1 cellular context compared by ENCODE assay signal in the genomic region with DNA sequence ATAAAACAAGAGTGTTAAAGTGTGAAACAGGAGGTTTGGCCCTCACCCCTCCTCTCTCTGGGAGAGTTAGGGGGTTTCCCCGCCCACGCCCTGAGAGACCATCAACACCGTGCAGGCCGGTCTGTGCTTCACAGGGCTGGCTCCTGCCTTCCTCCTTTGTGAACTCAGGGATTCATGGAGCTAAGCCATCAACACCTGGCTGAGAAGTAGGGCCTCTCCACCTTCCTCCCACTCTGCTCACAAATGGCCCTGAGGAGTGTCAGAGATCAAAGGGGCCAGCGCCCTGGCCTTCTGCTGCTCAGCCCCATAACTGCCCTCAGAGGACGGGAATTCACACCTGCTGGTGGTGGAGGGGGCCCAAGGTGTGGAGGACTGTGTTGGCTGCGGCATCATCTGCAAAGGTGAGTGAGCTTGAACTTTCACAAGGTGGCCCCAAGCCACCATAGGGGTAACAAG.
A peak's percentile ranks its signal among the peaks of the same experiment; 100 is the strongest.
TF ChIP-seq lines count a peak whose summit lies in the region.

No MANE protein-coding gene starts in this region.

TF ChIP-seq in GM12878, 131 proteins besides CTCF, POLR2A, EP300 and RAD21 (continued from another document):
- TF ChIP-seq GATAD2B (conservative IDR thresholded peaks at IDR 0.05; ENCODE audit: low read depth) = peak; percentile 81
- peak; percentile 84 for TF ChIP-seq MEF2B (IDR thresholded peaks at IDR 0.05; ENCODE audit: partially characterized antibody, poor library complexity, severe bottlenecking)
- TF ChIP-seq, protein P1, sequence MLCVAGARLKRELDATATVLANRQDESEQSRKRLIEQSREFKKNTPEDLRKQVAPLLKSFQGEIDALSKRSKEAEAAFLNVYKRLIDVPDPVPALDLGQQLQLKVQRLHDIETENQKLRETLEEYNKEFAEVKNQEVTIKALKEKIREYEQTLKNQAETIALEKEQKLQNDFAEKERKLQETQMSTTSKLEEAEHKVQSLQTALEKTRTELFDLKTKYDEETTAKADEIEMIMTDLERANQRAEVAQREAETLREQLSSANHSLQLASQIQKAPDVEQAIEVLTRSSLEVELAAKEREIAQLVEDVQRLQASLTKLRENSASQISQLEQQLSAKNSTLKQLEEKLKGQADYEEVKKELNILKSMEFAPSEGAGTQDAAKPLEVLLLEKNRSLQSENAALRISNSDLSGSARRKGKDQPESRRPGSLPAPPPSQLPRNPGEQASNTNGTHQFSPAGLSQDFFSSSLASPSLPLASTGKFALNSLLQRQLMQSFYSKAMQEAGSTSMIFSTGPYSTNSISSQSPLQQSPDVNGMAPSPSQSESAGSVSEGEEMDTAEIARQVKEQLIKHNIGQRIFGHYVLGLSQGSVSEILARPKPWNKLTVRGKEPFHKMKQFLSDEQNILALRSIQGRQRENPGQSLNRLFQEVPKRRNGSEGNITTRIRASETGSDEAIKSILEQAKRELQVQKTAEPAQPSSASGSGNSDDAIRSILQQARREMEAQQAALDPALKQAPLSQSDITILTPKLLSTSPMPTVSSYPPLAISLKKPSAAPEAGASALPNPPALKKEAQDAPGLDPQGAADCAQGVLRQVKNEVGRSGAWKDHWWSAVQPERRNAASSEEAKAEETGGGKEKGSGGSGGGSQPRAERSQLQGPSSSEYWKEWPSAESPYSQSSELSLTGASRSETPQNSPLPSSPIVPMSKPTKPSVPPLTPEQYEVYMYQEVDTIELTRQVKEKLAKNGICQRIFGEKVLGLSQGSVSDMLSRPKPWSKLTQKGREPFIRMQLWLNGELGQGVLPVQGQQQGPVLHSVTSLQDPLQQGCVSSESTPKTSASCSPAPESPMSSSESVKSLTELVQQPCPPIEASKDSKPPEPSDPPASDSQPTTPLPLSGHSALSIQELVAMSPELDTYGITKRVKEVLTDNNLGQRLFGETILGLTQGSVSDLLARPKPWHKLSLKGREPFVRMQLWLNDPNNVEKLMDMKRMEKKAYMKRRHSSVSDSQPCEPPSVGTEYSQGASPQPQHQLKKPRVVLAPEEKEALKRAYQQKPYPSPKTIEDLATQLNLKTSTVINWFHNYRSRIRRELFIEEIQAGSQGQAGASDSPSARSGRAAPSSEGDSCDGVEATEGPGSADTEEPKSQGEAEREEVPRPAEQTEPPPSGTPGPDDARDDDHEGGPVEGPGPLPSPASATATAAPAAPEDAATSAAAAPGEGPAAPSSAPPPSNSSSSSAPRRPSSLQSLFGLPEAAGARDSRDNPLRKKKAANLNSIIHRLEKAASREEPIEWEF (IDR thresholded peaks at IDR 0.05; ENCODE audit: insufficient replicate concordance, low read depth, low read length) = no peak
